ENCODE assay signal across 35 cellular contexts in genomic region chrX:15645266-15645665, GRCh38. TPM values are rescaled to one million over a fixed set of nuclear protein-coding genes. Genes with fewer than 3 reads are reported as not detected.
DNase-seq lines count a peak whose midpoint lies in the region; ATAC-seq, FAIRE-seq and TF ChIP-seq lines count a peak whose summit lies in the region.
"Had no signal": no experiment of that assay in that cellular context is flagged by ENCODE, and none has a peak within 500 bp of the region (broad histone marks: within the 10 kb centered on the region; RNA-seq: fewer than 3 reads in every experiment).

No MANE protein-coding gene starts in this region.

- no peaks in the 10 kb centered on the region for H3K27me3 Mint-ChIP-seq in Calu3 (ENCODE audit: unreplicated experiment)
- H3K27me3 Mint-ChIP-seq in natural killer cell (ENCODE audit: low read depth in 2 of 2) = peaks cover 0 to 8% of the 10 kb centered on the region in 2 donors
- H3K27me3 Mint-ChIP-seq: activated naive CD8-positive, alpha-beta T cell treated with anti-CD3 and anti-CD28 coated beads, Interleukin-2, amount 10 ng/mL, durations not matched to agents 7 days and 5 days; naive thymus-derived CD8-positive, alpha-beta T cell had no signal

- CTCF ChIA-PET in Calu3 (lab: Charles Lee) = interaction anchor here (1.5 kb wide), 1 partner anchor 77 kb away, joined by 3 read pairs; no protein-coding TSS in a partner anchor
- CTCF ChIA-PET in K562 (lab: Yijun Ruan, JAX; ENCODE audit: low intra/inter-chr PET ratio) = no interaction called here

- intact Hi-C loops in Calu3 (cut with micrococcal nuclease; ENCODE audit: unreplicated experiment) = loop anchor here (2.0 kb wide), 1 partner anchor 50 kb away; no protein-coding TSS in a partner anchor
- intact Hi-C loops in K562 (cut with micrococcal nuclease) = loop anchor here (2.0 to 5.0 kb wide), 2 partner anchors 76 to 173 kb away; no protein-coding TSS in a partner anchor
- intact Hi-C loops in natural killer cell (cut with micrococcal nuclease) = no loop called here

- 0 out of 2 replicates have a peak, but pooled peaks cover 7% of the 10 kb centered on the region for H3K4me1 ChIP-seq in HAP-1
- H3K4me1 ChIP-seq in K562 (replicated peaks in 1 of 2; ENCODE audit: control insufficient read depth in 2 of 2, insufficient read depth in 2 of 2, low read length in 2 of 2) = no peaks in the 10 kb centered on the region
- H3K4me1 ChIP-seq: lower lobe of right lung, Peyer's patch, SJCRH30, testis had no signal

- POLR2A ChIA-PET in K562 (lab: Yijun Ruan, JAX) = no interaction called here

- H4K20me1 ChIP-seq in K562 (replicated peaks; ENCODE audit: control insufficient read depth, insufficient read depth, low read length) = no peaks in the 10 kb centered on the region

- H3K27ac Mint-ChIP-seq in Calu3 (ENCODE audit: unreplicated experiment) (no peak overlapping the region), natural killer cell (peak overlapping the region; percentile 6 to 79)
- H3K27ac Mint-ChIP-seq: activated naive CD8-positive, alpha-beta T cell treated with anti-CD3 and anti-CD28 coated beads, Interleukin-2, amount 10 ng/mL, durations not matched to agents 7 days and 5 days; naive thymus-derived CD8-positive, alpha-beta T cell had no signal

- no peak overlapping the region for H3K27ac ChIP-seq in K562 (ENCODE audit: extremely low read depth, low read depth, low read length)
- H3K27ac ChIP-seq: lower lobe of right lung, Peyer's patch, SJCRH30, testis, WERI-Rb-1 had no signal

- H3K9me3 Mint-ChIP-seq in Calu3 (ENCODE audit: low read depth, unreplicated experiment) (no peaks in the 10 kb centered on the region), natural killer cell (no peaks in the 10 kb centered on the region)
- H3K9me3 Mint-ChIP-seq: activated naive CD8-positive, alpha-beta T cell treated with anti-CD3 and anti-CD28 coated beads, Interleukin-2, amount 10 ng/mL, durations not matched to agents 7 days and 5 days; naive thymus-derived CD8-positive, alpha-beta T cell had no signal

- H3K4me1 Mint-ChIP-seq in Calu3 (ENCODE audit: low read depth, unreplicated experiment) (peaks cover 16% of the 10 kb centered on the region), natural killer cell (peaks cover 24 to 35% of the 10 kb centered on the region in 2 donors)

- no TSS peak for BruUV-seq in Calu3 (replicated peaks; lab: Mats Ljungman, UMichigan)
- BruUV-seq in K562 (replicated peaks; lab: Mats Ljungman, UMichigan) = no TSS peak

- H3K9ac ChIP-seq in K562 (ENCODE audit: insufficient read depth in 1 of 2, low read depth in 2 of 2, low read length in 2 of 2) = no peak overlapping the region

- H3K4me3 ChIP-seq in HAP-1 (no peak overlapping the region), K562 (no peak overlapping the region)
- H3K4me3 ChIP-seq: lower lobe of right lung, Peyer's patch, SJCRH30, testis had no signal

- no peak for TF ChIP-seq CTCF in Calu3 (IDR thresholded peaks at IDR 0.05; ENCODE audit: unreplicated experiment)
- TF ChIP-seq CTCF in K562 (IDR thresholded peaks at IDR 0.05 in 2 of 3, conservative IDR thresholded peaks at IDR 0.05 in 1 of 3; ENCODE audit: insufficient read depth in 2 of 3, low read depth in 1 of 3, low read length in 3 of 3) = 0 out of 6 replicates have a peak, but pooled peaks of 1 of the 3 experiments have one; percentile 21
- TF ChIP-seq CTCF in natural killer cell (IDR thresholded peaks at IDR 0.05) = no peak

- peak in 1 of 2 experiments; percentile 37; a peak in 2 of 4 replicates for TF ChIP-seq RAD21 in K562 (CRISPR knock-in tag; conservative IDR thresholded peaks at IDR 0.05 in 1 of 2, IDR thresholded peaks at IDR 0.05 in 1 of 2)

- H3K36me3 ChIP-seq in HAP-1 (replicated peaks) (no peaks in the 10 kb centered on the region), K562 (ENCODE audit: control insufficient read depth, insufficient read depth, low read length) (no peaks in the 10 kb centered on the region)
- H3K36me3 ChIP-seq: lower lobe of right lung, Peyer's patch, SJCRH30, WERI-Rb-1 had no signal

- H3K9me3 ChIP-seq in HAP-1 (no peaks in the 10 kb centered on the region), K562 (replicated peaks; ENCODE audit: control insufficient read depth, insufficient read depth, low read depth, low read length) (no peaks in the 10 kb centered on the region)
- H3K9me3 ChIP-seq: lower lobe of right lung, Peyer's patch, SJCRH30, testis had no signal

- DNase-seq in Calu3 = peak; percentile 10
- DNase-seq in HAP-1 (ENCODE audit: low spot score in 2 of 2) = peak; percentile 34 to 50
- peak in 1 of 4 experiments; percentile 8 for DNase-seq in K562 (ENCODE audit: extremely low read depth in 1 of 4, low spot score in 3 of 4)
- DNase-seq in natural killer cell = no peak
- DNase-seq in DMS153 (lab: John Stamatoyannopoulos, UW) = no peak
- no peak for DNase-seq in activated T-cell treated with anti-CD3 and anti-CD28 coated beads for 4 hours
- DNase-seq in NCI-H2107 treated with DMSO at 0.1 percent for 48 hours (lab: John Stamatoyannopoulos, UW; ENCODE audit: unreplicated experiment) = no peak
- DNase-seq in NCI-H446 (lab: John Stamatoyannopoulos, UW) = no peak
- DNase-seq: activated CD4-positive, alpha-beta T cell treated with anti-CD3 and anti-CD28 coated beads for 48 hours; activated effector memory CD4-positive, alpha-beta T cell treated with anti-CD3 and anti-CD28 coated beads, Interleukin-2, amount 50 U/mL, for 16 hours; activated naive CD8-positive, alpha-beta T cell treated with anti-CD3 and anti-CD28 coated beads, Interleukin-2, amount 10 ng/mL, durations not matched to agents 7 days and 5 days; activated T-cell treated with anti-CD3 and anti-CD28 coated beads, Interleukin-2, amount 50 U/mL, for 1 hour; aorta; effector memory CD4-positive, alpha-beta T cell; head of caudate nucleus; KG1; lower lobe of right lung; naive thymus-derived CD8-positive, alpha-beta T cell; NCI-H1417; NCI-H2029 treated with DMSO at 0.1 percent for 48 hours; NCI-H526; Peyer's patch; retina; stimulated activated CD4-positive, alpha-beta T cell treated with anti-CD3 and anti-CD28 coated beads, Interleukin-1b, Interleukin-23, amount 100 ng/mL, for 48 hours; stimulated activated naive CD8-positive, alpha-beta T cell treated with anti-CD3 and anti-CD28 coated beads, Interleukin-15, Interleukin-2, amounts not matched to agents 100 U/mL and 50 U/mL, for 24 hours; T1000; testis; WERI-Rb-1 had no signal

- H3K27me3 ChIP-seq in HAP-1 (ENCODE audit: low read depth) (no peaks in the 10 kb centered on the region), K562 (ENCODE audit: control insufficient read depth in 2 of 2, insufficient read depth in 2 of 2, low read length in 2 of 2) (no peaks in the 10 kb centered on the region; a peak in 1 of 5 replicates)
- H3K27me3 ChIP-seq: Peyer's patch, SJCRH30, testis had no signal

- FAIRE-seq in K562 (lab: Jason Lieb, UNC) = no peak
- FAIRE-seq: GM12891 had no signal

- no peak; the same call in 2 of the 3 replicates for ATAC-seq in K562
- no peak for ATAC-seq in natural killer cell
- ATAC-seq: lower lobe of right lung; naive thymus-derived CD8-positive, alpha-beta T cell; stimulated activated naive CD8-positive, alpha-beta T cell treated with anti-CD3 and anti-CD28 coated beads, Interleukin-15, Interleukin-2, amounts not matched to agents 100 U/mL and 50 U/mL, for 24 hours had no signal

- no peaks in the 10 kb centered on the region for H3K9me1 ChIP-seq in K562 (ENCODE audit: control insufficient read depth, insufficient read depth, low read length)

- H3K79me2 ChIP-seq in K562 (ENCODE audit: control insufficient read depth, insufficient read depth, low read length) = no peaks in the 10 kb centered on the region

- no peak for TF ChIP-seq POLR2A in K562 (conservative IDR thresholded peaks at IDR 0.05)

- no peak overlapping the region for H3K4me3 Mint-ChIP-seq in Calu3 (ENCODE audit: low read depth, unreplicated experiment)
- no peak overlapping the region for H3K4me3 Mint-ChIP-seq in natural killer cell
- H3K4me3 Mint-ChIP-seq: activated naive CD8-positive, alpha-beta T cell treated with anti-CD3 and anti-CD28 coated beads, Interleukin-2, amount 10 ng/mL, durations not matched to agents 7 days and 5 days; naive thymus-derived CD8-positive, alpha-beta T cell had no signal

- H3K4me2 ChIP-seq in K562 (ENCODE audit: insufficient read depth, low read length) = no peak overlapping the region

- H2AFZ ChIP-seq in K562 (ENCODE audit: low read depth, low read length) = no peak overlapping the region

- in situ Hi-C loops in HAP-1 (cut with MboI; ENCODE audit: low sequenced_read_pairs) (no loop called here), K562 (cut with MboI) (loop anchor here (10.0 kb wide), 1 partner anchor 80 kb away; no protein-coding TSS in a partner anchor)

- WGBS in K562 (ENCODE audit: insufficient coverage, low coverage, missing lambda C conversion rate) = 25% methylated on average over 3 of the region's 3 CpGs

- no peak for TF ChIP-seq EP300 in K562 (IDR thresholded peaks at IDR 0.05; ENCODE audit: low read length)

- H3K36me3 Mint-ChIP-seq in Calu3 (ENCODE audit: insufficient read depth, unreplicated experiment) (no peaks in the 10 kb centered on the region), natural killer cell (no peaks in the 10 kb centered on the region)
- H3K36me3 Mint-ChIP-seq: activated naive CD8-positive, alpha-beta T cell treated with anti-CD3 and anti-CD28 coated beads, Interleukin-2, amount 10 ng/mL, durations not matched to agents 7 days and 5 days; naive thymus-derived CD8-positive, alpha-beta T cell had no signal

RNA-seq across cellular contexts. Expression of gene CLTRN, which starts 19.3 kb away (rescaled TPM):
- 35.3 and 61.4 TPM in 2 replicates for total RNA-seq in Calu3 (2022)
- 0.26 TPM in 1 of 2 replicates, not detected in the other for total RNA-seq in K562 (2011; cell fraction: chromatin; rRNA removed; ENCODE audit: low replicate concordance)
- 0.33 TPM in 1 of 2 replicates, not detected in the other for total RNA-seq in K562 (2011; cell fraction: nucleolus; rRNA removed)
- 0.29 and 0.53 TPM in 2 replicates for total RNA-seq in K562 (2011; cell fraction: nucleoplasm; rRNA removed)
- total RNA-seq in K562 (2014; rRNA removed) = not detected in 2 replicates
- total RNA-seq in K562 (2014; rRNA removed; fragmentation: Illumina TruSeq; extraction: Trizol) = 0.15 TPM in 1 of 2 replicates, not detected in the other
- total RNA-seq in K562 (2015; rRNA removed; fragmentation: Illumina TruSeq; extraction: Trizol) = 0.11 TPM in 1 of 2 replicates, not detected in the other
- 0.18 and 0.25 TPM in 2 replicates for total RNA-seq in K562 (2021)
- polyA plus RNA-seq in K562 (2011; rRNA removed) = 0.36 and 0.43 TPM in 2 replicates
- polyA plus RNA-seq in K562 (2011; cell fraction: cytosol; rRNA removed) = 0.13 TPM in 1 of 2 replicates, not detected in the other
- polyA plus RNA-seq in K562 (2011; cell fraction: nucleus; rRNA removed) = 0.07 and 0.14 TPM in 2 replicates
- 0.18 and 0.50 TPM in 2 replicates for polyA plus RNA-seq in K562 (2012)
- polyA plus RNA-seq in K562 (2014; fragmentation: Illumina TruSeq; extraction: Trizol) = 0.16 TPM in 1 of 2 replicates, not detected in the other
- under 1 TPM; 0.28 to 0.34 TPM for polyA plus RNA-seq in K562 (2014; fragmentation: Nextera tagmentation; extraction: Ambion mirVana)
- 0.28 TPM in 1 of 2 replicates, not detected in the other for polyA plus RNA-seq in K562 (2014; rRNA removed)
- polyA minus RNA-seq in K562 (2011; rRNA and poly(A)+ RNA removed) = 0.45 TPM in 1 of 2 replicates, not detected in the other
- polyA minus RNA-seq in K562 (2011; cell fraction: cytosol; rRNA and poly(A)+ RNA removed) = not detected in 2 replicates
- polyA minus RNA-seq in K562 (2011; cell fraction: nucleus; rRNA and poly(A)+ RNA removed) = 0.22 TPM in 1 of 2 replicates, not detected in the other
- total RNA-seq in natural killer cell = under 1 TPM in 1 of 3 donors, not detected in 2; 0.28 TPM
- total RNA-seq: aorta, osteocyte, Peyer's patch had no signal
- polyA plus RNA-seq: aorta had no signal

RNA-seq across cellular contexts. Expression of gene ACE2, which starts 44.5 kb away (rescaled TPM):
- total RNA-seq in Calu3 (2022) (25.3 and 46.7 TPM in 2 replicates), K562 (2014; rRNA removed) (not detected in 2 replicates), K562 (2014; rRNA removed; fragmentation: Illumina TruSeq; extraction: Trizol) (0.07 TPM in 1 of 2 replicates, not detected in the other), K562 (2015; rRNA removed; fragmentation: Illumina TruSeq; extraction: Trizol) (0.04 TPM in 1 of 2 replicates, not detected in the other), K562 (2021) (not detected in 2 replicates), natural killer cell (not detected)
- not detected in 2 replicates for total RNA-seq in K562 (2011; cell fraction: chromatin; rRNA removed; ENCODE audit: low replicate concordance)
- total RNA-seq in K562 (2011; cell fraction: nucleolus; rRNA removed) = 0.53 TPM in 1 of 2 replicates, not detected in the other
- not detected in 2 replicates for total RNA-seq in K562 (2011; cell fraction: nucleoplasm; rRNA removed)
- polyA plus RNA-seq in K562 (2011; rRNA removed) (0.03 TPM in 1 of 2 replicates, not detected in the other), K562 (2014; fragmentation: Illumina TruSeq; extraction: Trizol) (0.09 TPM in 1 of 2 replicates, not detected in the other), K562 (2014; fragmentation: Nextera tagmentation; extraction: Ambion mirVana) (not detected), K562 (2014; rRNA removed) (not detected in 2 replicates)
- not detected in 2 replicates for polyA plus RNA-seq in K562 (2011; cell fraction: cytosol; rRNA removed)
- polyA plus RNA-seq in K562 (2011; cell fraction: nucleus; rRNA removed) = not detected in 2 replicates
- polyA plus RNA-seq in K562 (2012) = not detected in 2 replicates
- not detected in 2 replicates for polyA minus RNA-seq in K562 (2011; rRNA and poly(A)+ RNA removed)
- polyA minus RNA-seq in K562 (2011; cell fraction: cytosol; rRNA and poly(A)+ RNA removed) = not detected in 2 replicates
- polyA minus RNA-seq in K562 (2011; cell fraction: nucleus; rRNA and poly(A)+ RNA removed) = not detected in 2 replicates
- total RNA-seq: activated CD8-positive, alpha-beta memory T cell treated with anti-CD3 and anti-CD28 coated beads for 36 hours; activated naive CD8-positive, alpha-beta T cell treated with anti-CD3 and anti-CD28 coated beads, Interleukin-2, amount 10 ng/mL, durations not matched to agents 7 days and 5 days; kidney epithelial cell; mononuclear cell; naive thymus-derived CD8-positive, alpha-beta T cell; osteocyte had no signal
- polyA plus RNA-seq: BJ; naive thymus-derived CD8-positive, alpha-beta T cell had no signal

Comparison
In these comparisons a context has a peak if more than half of its experiments do, and no peak if none do; other contexts are left out.
1. DNase-seq: peak in Calu3 (single experiment) and HAP-1 (2 of 2); none in natural killer cell (single experiment), DMS153 (single experiment), activated T-cell treated with anti-CD3 and anti-CD28 coated beads for 4 hours (single experiment), NCI-H2107 treated with DMSO at 0.1 percent for 48 hours (single experiment) and NCI-H446 (0 of 2).
2. RNA of gene CLTRN, which starts 19.3 kb away (total RNA-seq): 35.3 to 61.4 TPM in Calu3; 0.11 to 0.53 TPM in K562 and 0.28 TPM in natural killer cell; every median in the first group is over 10 times any median in the second.
3. RNA of gene ACE2, which starts 44.5 kb away (total RNA-seq): 25.3 to 46.7 TPM in Calu3; 0.04 to 0.53 TPM in K562 and not detected in natural killer cell; every median in the first group is over 10 times any median in the second.